Comparison of ENCODE assay signal across 28 cellular contexts in the genomic region with DNA sequence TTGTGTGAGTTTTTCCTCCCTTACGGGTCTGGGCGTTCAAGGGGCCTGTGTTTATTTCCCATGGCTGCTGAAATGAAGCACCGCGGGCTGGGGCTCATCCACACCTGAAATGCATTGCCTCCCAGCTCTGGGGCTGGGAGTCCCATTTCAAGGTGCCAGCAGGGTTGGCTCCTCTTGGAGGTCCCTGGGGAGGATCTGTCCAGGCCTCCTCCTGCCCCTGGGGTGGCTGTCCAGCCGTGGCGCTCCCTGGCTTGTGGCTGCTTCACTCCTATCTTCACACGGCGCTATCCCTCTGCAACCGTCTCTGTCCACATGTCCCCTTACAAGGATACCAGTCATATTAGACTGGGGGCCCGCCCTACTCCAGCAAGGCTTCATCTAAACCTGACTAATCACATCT. TPM values are rescaled to one million over a fixed set of nuclear protein-coding genes. Genes with fewer than 3 reads are reported as not detected.
"Had no signal": no experiment of that assay in that cellular context is flagged by ENCODE, and none has a peak within 500 bp of the region (broad histone marks: within the 10 kb centered on the region; RNA-seq: fewer than 3 reads in every experiment).

No MANE protein-coding gene starts in this region.

- H3K4me3 ChIP-seq: hepatocyte, thoracic aorta had no signal

- H3K9me3 ChIP-seq: thoracic aorta had no signal

- H3K27me3 ChIP-seq: hepatocyte had no signal

- ATAC-seq: esophagus mucosa had no signal

- H3K9me3 Mint-ChIP-seq: activated B cell treated with CpG ODN at 0.5 μM for 24 hours; activated CD4-positive, alpha-beta memory T cell treated with anti-CD3 and anti-CD28 coated beads for 36 hours; memory B cell; nephron; T-helper 1 cell treated with Interleukin-12 subunit alpha and Interleukin-12 subunit beta and Interleukin-4 antibody, amounts not matched to agents 30 μg/mL and 1 μg/mL, for 36 hours; type B pancreatic cell had no signal

- H3K36me3 Mint-ChIP-seq: activated CD4-positive, alpha-beta memory T cell treated with anti-CD3 and anti-CD28 coated beads for 36 hours; memory B cell; type B pancreatic cell had no signal

- H3K27ac Mint-ChIP-seq: activated B cell treated with CpG ODN at 0.5 μM for 24 hours; activated CD4-positive, alpha-beta memory T cell treated with anti-CD3 and anti-CD28 coated beads for 36 hours; memory B cell; nephron; progenitor cell of endocrine pancreas; T-helper 1 cell treated with Interleukin-12 subunit alpha and Interleukin-12 subunit beta and Interleukin-4 antibody, amounts not matched to agents 30 μg/mL and 1 μg/mL, for 36 hours; type B pancreatic cell had no signal

- DNase-seq: activated B cell treated with CpG ODN at 0.5 μM for 24 hours; activated CD4-positive, alpha-beta memory T cell treated with anti-CD3 and anti-CD28 coated beads for 36 hours; activated CD4-positive, alpha-beta T cell treated with anti-CD3 and anti-CD28 coated beads for 48 hours; activated gamma-delta T cell; activated naive CD4-positive, alpha-beta T cell treated with anti-CD3 and anti-CD28 coated beads, Interleukin-2, amount 50 U/mL, for 16 hours; activated T-cell treated with anti-CD3 and anti-CD28 coated beads, Interleukin-2, amount 50 U/mL, for 48 hours; anterior cingulate cortex; brain microvascular endothelial cell; central memory CD4-positive, alpha-beta T cell; effector memory CD4-positive, alpha-beta T cell; glutamatergic neuron; retina; stimulated activated CD4-positive, alpha-beta T cell treated with anti-CD3 and anti-CD28 coated beads, Interleukin-4, amount 100 ng/mL, for 1 hour; stimulated activated naive CD4-positive, alpha-beta T cell; T1000 had no signal

- H3K36me3 ChIP-seq: brain microvascular endothelial cell, thoracic aorta had no signal

- H3K27ac ChIP-seq: brain microvascular endothelial cell, hepatocyte, thoracic aorta had no signal

RNA-seq across cellular contexts. Expression of a gene that starts 41.1 kb away (rescaled TPM):
- total RNA-seq: activated B cell treated with CpG ODN at 0.5 μM for 24 hours; activated CD4-positive, alpha-beta memory T cell treated with anti-CD3 and anti-CD28 coated beads for 36 hours; dermis microvascular lymphatic vessel endothelial cell; endothelial cell of umbilical vein; esophagus mucosa; hepatocyte; liver; mononuclear cell; omental fat pad; progenitor cell of endocrine pancreas; thoracic aorta had no signal
- polyA plus RNA-seq: endothelial cell of umbilical vein, hepatocyte, liver had no signal
